21 cellular contexts compared by ENCODE assay signal in the genomic region with DNA sequence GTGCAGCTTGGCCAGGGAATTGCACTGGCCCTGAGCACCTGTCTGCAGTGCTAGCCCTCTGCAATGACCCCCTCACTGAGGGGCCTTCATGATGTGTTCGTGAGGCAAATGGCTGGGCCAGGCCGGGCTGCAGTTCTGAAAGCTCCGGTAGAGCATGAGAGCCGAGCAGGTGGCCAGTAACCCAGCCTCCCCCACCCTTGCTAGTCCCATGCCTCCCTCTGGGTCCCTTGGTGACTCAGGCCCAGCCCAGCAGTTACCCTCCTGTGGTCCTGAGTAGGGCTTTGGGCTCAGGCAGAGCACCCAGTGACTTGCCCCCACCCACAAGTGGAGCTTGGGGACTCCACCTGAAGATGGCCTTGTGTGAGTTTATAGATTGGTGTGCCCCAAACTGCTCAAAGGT. TPM values are rescaled to one million over a fixed set of nuclear protein-coding genes. Genes with fewer than 3 reads are reported as not detected.
DNase-seq lines count a peak whose midpoint lies in the region; ATAC-seq and TF ChIP-seq lines count a peak whose summit lies in the region.
"Had no signal": no experiment of that assay in that cellular context is flagged by ENCODE, and none has a peak within 500 bp of the region (broad histone marks: within the 10 kb centered on the region; RNA-seq: fewer than 3 reads in every experiment).

No MANE protein-coding gene starts in this region.

- peak overlapping the region; percentile 69 for H3K9ac ChIP-seq in Loucy (ENCODE audit: low read depth, low read length, poor library complexity, severe bottlenecking)

- POLR2A ChIA-PET in activated CD4-positive, alpha-beta T cell treated with anti-CD3 and anti-CD28 coated beads for 36 hours (lab: Charles Lee): interaction anchor here (1.1 kb wide), 1 partner anchor 17 kb away, joined by 3 read pairs; no protein-coding TSS in a partner anchor

- in situ Hi-C loops in ACHN (cut with HindIII; ENCODE audit: low pct_ligation_motif_present, low pct_unique_long_range_greater_than_20kb, low sequenced_read_pairs): no loop called here

- intact Hi-C loops in activated CD4-positive, alpha-beta T cell treated with anti-CD3 and anti-CD28 coated beads, Interleukin-2, amount 10 ng/mL, durations not matched to agents 24 days and 14 days (cut with micrococcal nuclease): loop anchor here (10.0 kb wide), 1 partner anchor 693 kb away; no protein-coding TSS in a partner anchor
- intact Hi-C loops in activated CD4-positive, alpha-beta T cell treated with anti-CD3 and anti-CD28 coated beads for 36 hours (cut with DNase I, micrococcal nuclease): loop anchor here (5.0 to 10.0 kb wide), 4 partner anchors 45 to 693 kb away; no protein-coding TSS in a partner anchor

- no peaks in the 10 kb centered on the region for H3F3A ChIP-seq in Loucy (ENCODE audit: low read depth)

- H2AFZ ChIP-seq in Loucy (ENCODE audit: low read length): no peak overlapping the region

- no peaks in the 10 kb centered on the region for H3K79me2 ChIP-seq in Loucy (ENCODE audit: insufficient read depth, low read length)

- no peaks in the 10 kb centered on the region for H3K9me3 ChIP-seq in Loucy (ENCODE audit: insufficient read depth, low read depth, low read length)
- H3K9me3 ChIP-seq: ascending aorta, HAP-1, pancreas, tibial nerve had no signal

- CTCF ChIA-PET in activated CD4-positive, alpha-beta T cell treated with anti-CD3 and anti-CD28 coated beads for 36 hours (lab: Charles Lee): interaction anchor here (0.5 to 1.1 kb wide), 2 partner anchors 50 to 304 kb away, joined by 3 to 5 read pairs; no protein-coding TSS in a partner anchor

- no peaks in the 10 kb centered on the region for H3K36me3 ChIP-seq in Loucy (ENCODE audit: insufficient read depth, low read length)
- H3K36me3 ChIP-seq: ascending aorta, HAP-1, pancreas, tibial nerve had no signal

- no peaks in the 10 kb centered on the region for H3K9me3 Mint-ChIP-seq in activated CD4-positive, alpha-beta T cell treated with anti-CD3 and anti-CD28 coated beads, Interleukin-2, amount 10 ng/mL, durations not matched to agents 24 days and 14 days
- no peaks in the 10 kb centered on the region for H3K9me3 Mint-ChIP-seq in activated CD4-positive, alpha-beta T cell treated with anti-CD3 and anti-CD28 coated beads for 36 hours (ENCODE audit: low read depth)
- no peaks in the 10 kb centered on the region for H3K9me3 Mint-ChIP-seq in immature natural killer cell
- H3K9me3 Mint-ChIP-seq in stimulated activated effector memory CD8-positive, alpha-beta T cell treated with anti-CD3 and anti-CD28 coated beads, Interleukin-12 subunit alpha, Interleukin-12 subunit beta, amount 100 ng/mL, for 72 hours: no peaks in the 10 kb centered on the region
- H3K9me3 Mint-ChIP-seq: endodermal cell, WTC11 had no signal

- no peaks in the 10 kb centered on the region for H3K27me3 Mint-ChIP-seq in activated CD4-positive, alpha-beta T cell treated with anti-CD3 and anti-CD28 coated beads, Interleukin-2, amount 10 ng/mL, durations not matched to agents 24 days and 14 days
- no peaks in the 10 kb centered on the region for H3K27me3 Mint-ChIP-seq in activated CD4-positive, alpha-beta T cell treated with anti-CD3 and anti-CD28 coated beads for 36 hours
- peaks cover 0 to 4% (median 0%) of the 10 kb centered on the region in 3 donors for H3K27me3 Mint-ChIP-seq in immature natural killer cell (ENCODE audit: low read depth in 3 of 3)

- H4K20me1 ChIP-seq in Loucy (ENCODE audit: insufficient read depth, low read length, poor library complexity, severe bottlenecking): no peaks in the 10 kb centered on the region

- H3K4me1 Mint-ChIP-seq in activated CD4-positive, alpha-beta T cell treated with anti-CD3 and anti-CD28 coated beads, Interleukin-2, amount 10 ng/mL, durations not matched to agents 24 days and 14 days: peaks cover 52% of the 10 kb centered on the region
- H3K4me1 Mint-ChIP-seq in activated CD4-positive, alpha-beta T cell treated with anti-CD3 and anti-CD28 coated beads for 36 hours: peaks cover 24% of the 10 kb centered on the region
- H3K4me1 Mint-ChIP-seq in immature natural killer cell: peaks cover 38 to 42% of the 10 kb centered on the region in 2 donors
- H3K4me1 Mint-ChIP-seq in stimulated activated effector memory CD8-positive, alpha-beta T cell treated with anti-CD3 and anti-CD28 coated beads, Interleukin-12 subunit alpha, Interleukin-12 subunit beta, amount 100 ng/mL, for 72 hours: peaks cover 42% of the 10 kb centered on the region
- H3K4me1 Mint-ChIP-seq: endodermal cell, WTC11 had no signal

- no peaks in the 10 kb centered on the region for H3K27me3 ChIP-seq in Loucy (ENCODE audit: insufficient read depth, low read length, poor library complexity, severe bottlenecking)
- H3K27me3 ChIP-seq: ascending aorta, pancreas, tibial nerve had no signal

- ATAC-seq in activated CD4-positive, alpha-beta T cell treated with anti-CD3 and anti-CD28 coated beads for 36 hours: no peak
- ATAC-seq in stimulated activated effector memory CD8-positive, alpha-beta T cell treated with anti-CD3 and anti-CD28 coated beads, Interleukin-12 subunit alpha, Interleukin-12 subunit beta, amount 100 ng/mL, for 72 hours: no peak
- ATAC-seq: sciatic nerve; stimulated activated naive CD8-positive, alpha-beta T cell treated with anti-CD3 and anti-CD28 coated beads, Interleukin-15, Interleukin-2, amounts not matched to agents 100 U/mL and 50 U/mL, for 24 hours; WTC11 had no signal

- no peak for TF ChIP-seq CTCF in Loucy (conservative IDR thresholded peaks at IDR 0.05; ENCODE audit: low read length)

- H3K4me1 ChIP-seq in Loucy (ENCODE audit: insufficient read depth, low read length, poor library complexity, severe bottlenecking): peaks cover 44% of the 10 kb centered on the region
- H3K4me1 ChIP-seq: ascending aorta, HAP-1, pancreas had no signal

- peak overlapping the region; percentile 82 for H3K4me2 ChIP-seq in Loucy (ENCODE audit: low read depth, low read length, poor library complexity, severe bottlenecking)

- H3K9me2 ChIP-seq in Loucy (replicated peaks; ENCODE audit: low read depth, low read length): no peaks in the 10 kb centered on the region

- H3K4me3 ChIP-seq in Loucy (ENCODE audit: low read length, poor library complexity, severe bottlenecking): no peak overlapping the region
- H3K4me3 ChIP-seq: ascending aorta, GM12878, HAP-1, pancreas, tibial nerve had no signal

- H3K27ac Mint-ChIP-seq in activated CD4-positive, alpha-beta T cell treated with anti-CD3 and anti-CD28 coated beads, Interleukin-2, amount 10 ng/mL, durations not matched to agents 24 days and 14 days: peak overlapping the region; percentile 96
- no peak overlapping the region for H3K27ac Mint-ChIP-seq in activated CD4-positive, alpha-beta T cell treated with anti-CD3 and anti-CD28 coated beads for 36 hours
- H3K27ac Mint-ChIP-seq in immature natural killer cell: peak overlapping the region; percentile 53 to 95 (median 92)
- peak overlapping the region; percentile 89 for H3K27ac Mint-ChIP-seq in stimulated activated effector memory CD8-positive, alpha-beta T cell treated with anti-CD3 and anti-CD28 coated beads, Interleukin-12 subunit alpha, Interleukin-12 subunit beta, amount 100 ng/mL, for 72 hours
- H3K27ac Mint-ChIP-seq: endodermal cell, WTC11 had no signal

- peak overlapping the region; percentile 17 for H3K4me3 Mint-ChIP-seq in activated CD4-positive, alpha-beta T cell treated with anti-CD3 and anti-CD28 coated beads, Interleukin-2, amount 10 ng/mL, durations not matched to agents 24 days and 14 days
- no peak overlapping the region for H3K4me3 Mint-ChIP-seq in activated CD4-positive, alpha-beta T cell treated with anti-CD3 and anti-CD28 coated beads for 36 hours
- peak overlapping the region in 2 of 5 donors; percentile 36 to 66 for H3K4me3 Mint-ChIP-seq in immature natural killer cell
- H3K4me3 Mint-ChIP-seq in stimulated activated effector memory CD8-positive, alpha-beta T cell treated with anti-CD3 and anti-CD28 coated beads, Interleukin-12 subunit alpha, Interleukin-12 subunit beta, amount 100 ng/mL, for 72 hours: peak overlapping the region; percentile 60
- H3K4me3 Mint-ChIP-seq: endodermal cell, WTC11 had no signal

- H3K36me3 Mint-ChIP-seq in activated CD4-positive, alpha-beta T cell treated with anti-CD3 and anti-CD28 coated beads, Interleukin-2, amount 10 ng/mL, durations not matched to agents 24 days and 14 days (ENCODE audit: low read depth): no peaks in the 10 kb centered on the region
- no peaks in the 10 kb centered on the region for H3K36me3 Mint-ChIP-seq in activated CD4-positive, alpha-beta T cell treated with anti-CD3 and anti-CD28 coated beads for 36 hours (ENCODE audit: low read depth)
- H3K36me3 Mint-ChIP-seq in immature natural killer cell: no peaks in the 10 kb centered on the region
- H3K36me3 Mint-ChIP-seq in stimulated activated effector memory CD8-positive, alpha-beta T cell treated with anti-CD3 and anti-CD28 coated beads, Interleukin-12 subunit alpha, Interleukin-12 subunit beta, amount 100 ng/mL, for 72 hours: peaks cover 12% of the 10 kb centered on the region
- H3K36me3 Mint-ChIP-seq: WTC11 had no signal

- no peak for DNase-seq in activated CD4-positive, alpha-beta T cell treated with anti-CD3 and anti-CD28 coated beads, Interleukin-2, amount 10 ng/mL, durations not matched to agents 24 days and 14 days
- no peak for DNase-seq in activated CD4-positive, alpha-beta T cell treated with anti-CD3 and anti-CD28 coated beads for 36 hours
- no peak for DNase-seq in immature natural killer cell
- no peak for DNase-seq in stimulated activated effector memory CD8-positive, alpha-beta T cell treated with anti-CD3 and anti-CD28 coated beads, Interleukin-12 subunit alpha, Interleukin-12 subunit beta, amount 100 ng/mL, for 72 hours (ENCODE audit: low spot score in 2 of 2)
- no peak for DNase-seq in foreskin melanocyte
- DNase-seq in NCI-H2196 treated with DMSO at 0.1 percent for 48 hours (lab: John Stamatoyannopoulos, UW; ENCODE audit: unreplicated experiment): no peak
- no peak for DNase-seq in ACHN
- DNase-seq: NCI-H1105 treated with DMSO at 0.1 percent for 48 hours; NCI-H510A; SIG-M5; stimulated activated naive CD8-positive, alpha-beta T cell treated with anti-CD3 and anti-CD28 coated beads, Interleukin-15, Interleukin-2, amounts not matched to agents 100 U/mL and 50 U/mL, for 24 hours had no signal

RNA-seq across cellular contexts. Expression of gene CSGALNACT2, which starts 16.1 kb away (rescaled TPM):
- 24.7 and 25.9 TPM in 2 replicates for total RNA-seq in activated CD4-positive, alpha-beta T cell treated with anti-CD3 and anti-CD28 coated beads, Interleukin-2, amount 10 ng/mL, durations not matched to agents 24 days and 14 days
- total RNA-seq in activated CD4-positive, alpha-beta T cell treated with anti-CD3 and anti-CD28 coated beads for 36 hours: 10 to 100 TPM; 19.3 to 19.5 TPM
- polyA plus RNA-seq in immature natural killer cell: 10 to 100 TPM; 14.8 to 27.6 (median 17.6) TPM

RNA-seq across cellular contexts. Expression of gene RET, which starts 45.2 kb away (rescaled TPM):
- 0.12 and 0.62 TPM in 2 replicates for total RNA-seq in activated CD4-positive, alpha-beta T cell treated with anti-CD3 and anti-CD28 coated beads, Interleukin-2, amount 10 ng/mL, durations not matched to agents 24 days and 14 days
- total RNA-seq in activated CD4-positive, alpha-beta T cell treated with anti-CD3 and anti-CD28 coated beads for 36 hours: under 1 TPM; 0.19 to 0.32 TPM
- polyA plus RNA-seq in immature natural killer cell: under 1 TPM in 1 of 3 donors, not detected in 2; 0.27 TPM
- total RNA-seq: ascending aorta, GM12878, LHCN-M2 had no signal
- polyA plus RNA-seq: GM12878 had no signal
